ENCODE assay signal across 13 cellular contexts in the genomic region with DNA sequence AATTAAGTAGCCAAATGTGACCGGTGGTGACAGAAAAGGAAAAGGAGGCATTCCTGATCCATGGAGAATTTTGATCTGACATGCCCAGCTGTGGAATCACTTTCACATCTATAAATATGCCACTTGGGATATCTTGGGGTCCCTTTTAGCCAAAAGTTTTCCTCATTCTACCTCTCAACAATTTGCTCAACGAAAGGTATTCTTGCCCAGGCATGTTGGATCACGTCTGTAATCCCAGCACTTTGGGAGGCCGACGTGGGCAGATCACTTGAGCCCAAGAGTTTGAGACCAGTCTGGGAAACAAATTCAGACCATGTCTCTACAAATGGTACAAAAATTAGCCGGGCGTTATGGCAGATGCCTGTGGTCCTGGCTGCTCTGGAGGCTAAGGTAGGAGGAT. TPM values are rescaled to one million over a fixed set of nuclear protein-coding genes. Genes with fewer than 3 reads are reported as not detected.
DNase-seq lines count a peak whose midpoint lies in the region; ATAC-seq and TF ChIP-seq lines count a peak whose summit lies in the region.
"Had no signal": no experiment of that assay in that cellular context is flagged by ENCODE, and none has a peak within 500 bp of the region (broad histone marks: within the 10 kb centered on the region; RNA-seq: fewer than 3 reads in every experiment).

No MANE protein-coding gene starts in this region.

- H4K8ac ChIP-seq in H9 (replicated peaks; ENCODE audit: insufficient read length, low read depth, low read length) = no peak overlapping the region

- WGBS in H9 (ENCODE audit: extremely low coverage, insufficient read length, low lambda C conversion rate) = no CpG with 5 or more reads among the region's 7 CpGs

- H3K27me3 Mint-ChIP-seq in H9 (ENCODE audit: low read depth) = no peaks in the 10 kb centered on the region
- no peaks in the 10 kb centered on the region for H3K27me3 Mint-ChIP-seq in natural killer cell (ENCODE audit: low read depth in 2 of 2)

- TF ChIP-seq CTCF in H9 (conservative IDR thresholded peaks at IDR 0.05) (no peak), breast epithelium (IDR thresholded peaks at IDR 0.05) (no peak), natural killer cell (IDR thresholded peaks at IDR 0.05) (no peak)

- no peak overlapping the region for H4K5ac ChIP-seq in H9 (ENCODE audit: insufficient read length, low read depth, low read length)

- no peak for ATAC-seq in natural killer cell

- H3K27ac Mint-ChIP-seq in H9 = peak overlapping the region in 2 of 3 experiments; percentile 68 to 75; a peak in 4 of 7 replicates
- peak overlapping the region; percentile 97 to 98 for H3K27ac Mint-ChIP-seq in natural killer cell

- H3K14ac ChIP-seq in H9 (ENCODE audit: insufficient read depth, low read length) = no peak overlapping the region

- intact Hi-C loops in breast epithelium (cut with DNase I; ENCODE audit: low total_unique reads) = no loop called here
- intact Hi-C loops in natural killer cell (cut with micrococcal nuclease) = loop anchor here (5.0 kb wide), 1 partner anchor 310 kb away; no protein-coding TSS in a partner anchor

- peaks cover 53% of the 10 kb centered on the region in 2 experiments for H3K4me1 Mint-ChIP-seq in H9
- peaks cover 71 to 76% of the 10 kb centered on the region in 2 donors for H3K4me1 Mint-ChIP-seq in natural killer cell

- no peak overlapping the region for H3K23ac ChIP-seq in H9 (ENCODE audit: insufficient read length, low read depth, low read length)

- H3K4me3 ChIP-seq in BLaER1 (no peak overlapping the region), breast epithelium (no peak overlapping the region)
- H3K4me3 ChIP-seq: MG63, PC-9 had no signal

- no peaks in the 10 kb centered on the region for H3K9me3 ChIP-seq in BLaER1
- H3K9me3 ChIP-seq in H9 (ENCODE audit: control insufficient read depth, low read depth, low read length) = no peaks in the 10 kb centered on the region
- H3K9me3 ChIP-seq in breast epithelium = no peaks in the 10 kb centered on the region

- H3K9me3 Mint-ChIP-seq in H9 = no peaks in the 10 kb centered on the region
- H3K9me3 Mint-ChIP-seq in natural killer cell = no peaks in the 10 kb centered on the region

- H3K4me1 ChIP-seq in BLaER1 (peaks cover 52% of the 10 kb centered on the region), H9 (ENCODE audit: insufficient read depth, low read length) (peaks cover 5% of the 10 kb centered on the region; the same call in 1 of the 2 replicates), breast epithelium (peaks cover 4 to 10% of the 10 kb centered on the region in 2 donors)

- H4K20me1 ChIP-seq in BLaER1 = peaks cover 82% of the 10 kb centered on the region
- no peaks in the 10 kb centered on the region for H4K20me1 ChIP-seq in H9 (ENCODE audit: control insufficient read depth, insufficient read depth, insufficient read length)

- DNase-seq in H9 (no peak), breast epithelium (ENCODE audit: low spot score in 2 of 2) (peak in 1 of 2 donors; percentile 68), natural killer cell (no peak), NCI-H69 (lab: John Stamatoyannopoulos, UW) (no peak), glomerular visceral epithelial cell (ENCODE audit: extremely low spot score) (no peak), NCI-H1436 treated with DMSO at 0.1 percent for 48 hours (lab: John Stamatoyannopoulos, UW) (no peak), UCSD-AML1 (lab: John Stamatoyannopoulos, UW; ENCODE audit: unreplicated experiment) (no peak)
- DNase-seq: COR-L47; MG63; NCI-H2171; PC-9; stimulated activated CD4-positive, alpha-beta T cell treated with anti-CD3 and anti-CD28 coated beads, Interleukin-4, amount 100 ng/mL, for 4 hours had no signal

- no peak overlapping the region for H4K91ac ChIP-seq in H9 (ENCODE audit: insufficient read length, low read depth, low read length)

- H2BK12ac ChIP-seq in H9 (ENCODE audit: insufficient read length, low read depth, low read length) = no peak overlapping the region

- H3K79me1 ChIP-seq in H9 (ENCODE audit: insufficient read depth, low read depth, low read length, poor library complexity, severe bottlenecking) = no peaks in the 10 kb centered on the region

- no peak overlapping the region for H2AK5ac ChIP-seq in H9 (ENCODE audit: insufficient read length, low read length)

- H3K4me2 ChIP-seq in BLaER1 (peak overlapping the region; percentile 85), H9 (ENCODE audit: insufficient read depth, insufficient read length, low read length) (no peak overlapping the region)
- H3K4me2 ChIP-seq: PC-9 had no signal

- H3K9ac ChIP-seq in BLaER1 = no peak overlapping the region
- no peak overlapping the region for H3K9ac ChIP-seq in H9 (ENCODE audit: extremely low read depth, insufficient read length, low read length)

- H3K36me3 ChIP-seq in BLaER1 (no peaks in the 10 kb centered on the region), breast epithelium (no peaks in the 10 kb centered on the region)

- H3K4me3 Mint-ChIP-seq in H9 = no peak overlapping the region
- peak overlapping the region; percentile 97 for H3K4me3 Mint-ChIP-seq in natural killer cell

- no peak overlapping the region for H3K18ac ChIP-seq in H9 (ENCODE audit: insufficient read length, low read depth, low read length)

- no peak overlapping the region for H2BK20ac ChIP-seq in H9 (ENCODE audit: low read depth, low read length, poor library complexity, severe bottlenecking)

- no peak overlapping the region for H2AFZ ChIP-seq in H9 (ENCODE audit: low read length)
- H2AFZ ChIP-seq: PC-9 had no signal

- H3K79me2 ChIP-seq in H9 (ENCODE audit: insufficient read depth, low read length) = no peaks in the 10 kb centered on the region

- H2BK15ac ChIP-seq in H9 (ENCODE audit: low read depth, low read length) = no peak overlapping the region

- no peaks in the 10 kb centered on the region for H3K23me2 ChIP-seq in H9 (ENCODE audit: insufficient read length, low read depth, low read length, poor library complexity, severe bottlenecking)

- no peak overlapping the region for H3K4ac ChIP-seq in H9 (ENCODE audit: low read depth, low read length)

- H3K36me3 Mint-ChIP-seq in H9 (ENCODE audit: insufficient read depth in 1 of 3, low read depth in 3 of 3) (peaks cover 0 to 32% (median 30%) of the 10 kb centered on the region in 3 experiments; a peak in 5 of 7 replicates), natural killer cell (peaks cover 15% of the 10 kb centered on the region)

- no peak overlapping the region for H2BK5ac ChIP-seq in H9 (ENCODE audit: insufficient read length, low read length)

- no peak overlapping the region for H3T11ph ChIP-seq in H9 (ENCODE audit: low read length)

- H3K27ac ChIP-seq in BLaER1 (no peak overlapping the region), H9 (ENCODE audit: insufficient read length, low read depth, low read length) (no peak overlapping the region), breast epithelium (peak overlapping the region; percentile 90 to 93)
- H3K27ac ChIP-seq: PC-9 had no signal

- H2BK120ac ChIP-seq in H9 (ENCODE audit: low read depth, low read length, poor library complexity, severe bottlenecking) = no peak overlapping the region

- no peak for TF ChIP-seq POLR2A in breast epithelium (IDR thresholded peaks at IDR 0.05)

- H3K27me3 ChIP-seq in BLaER1 = no peaks in the 10 kb centered on the region
- H3K27me3 ChIP-seq in H9 (ENCODE audit: insufficient read depth, low read length) = no peaks in the 10 kb centered on the region
- H3K27me3 ChIP-seq in breast epithelium = no peaks in the 10 kb centered on the region
- H3K27me3 ChIP-seq: MG63 had no signal

- no peak overlapping the region for H3K56ac ChIP-seq in H9 (ENCODE audit: insufficient read length, low read depth, low read length)

RNA-seq across cellular contexts. Expression of a gene that starts 24.3 kb away (rescaled TPM):
- total RNA-seq in H9 (2021) (249 and 265 TPM in 2 replicates), breast epithelium (100 to 1,000 TPM in 1 of 3 donors, 10 to 100 TPM in 2; 50.6 to 109 (median 59.0) TPM), natural killer cell (100 to 1,000 TPM; 584 to 772 (median 726) TPM)

Comparison
In these comparisons a context has a peak if more than half of its experiments do, and no peak if none do; other contexts are left out.
1. H3K27ac ChIP-seq: peak in breast epithelium (2 of 2); none in BLaER1 (single experiment) and H9 (single experiment).